Comparison of ENCODE assay signal across 8 cellular contexts in the genomic region with DNA sequence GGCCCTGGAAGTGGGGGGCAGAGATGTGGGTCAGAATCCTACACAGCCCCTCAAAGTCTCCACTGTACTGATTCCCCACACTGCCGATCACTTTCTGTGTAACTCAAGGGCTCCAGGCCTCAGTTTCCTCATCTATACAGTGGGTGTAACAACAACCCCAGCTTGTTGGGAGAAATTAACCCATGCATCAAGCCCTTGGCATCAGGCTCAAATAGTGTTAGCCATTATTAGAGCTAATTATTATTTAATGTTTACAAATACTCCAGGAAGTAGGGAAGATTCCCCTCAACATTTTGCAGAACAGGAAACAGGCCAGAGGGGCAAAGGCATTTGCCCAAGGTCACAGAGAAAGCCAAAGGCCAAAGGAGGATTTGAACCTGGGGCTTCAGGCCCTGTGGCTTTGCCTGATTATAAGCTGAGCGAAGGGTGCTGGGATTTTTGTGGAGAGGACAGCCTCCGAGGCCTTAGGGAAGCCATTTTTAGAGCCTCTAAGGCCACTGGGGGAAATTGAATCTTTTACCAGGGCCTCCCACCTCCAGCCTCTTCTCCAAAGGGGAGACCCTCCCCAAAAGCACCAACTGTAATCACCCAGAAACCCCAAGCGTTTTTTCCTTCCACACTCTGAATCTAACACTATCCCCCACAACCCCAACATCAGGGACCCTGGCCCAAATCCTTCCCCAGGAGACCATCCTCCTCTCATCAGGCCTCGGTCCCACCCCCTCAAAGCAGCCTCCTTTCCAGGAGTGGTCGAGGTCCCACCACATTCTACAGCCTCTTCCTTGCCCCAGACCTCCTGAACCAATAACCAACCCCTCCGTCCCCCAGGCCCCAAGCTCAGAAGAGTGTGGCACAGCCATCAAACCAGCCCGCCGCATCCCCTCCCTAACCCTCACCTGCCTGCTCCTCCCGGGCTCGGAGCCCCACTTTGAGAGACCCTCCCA. TPM values are rescaled to one million over a fixed set of nuclear protein-coding genes. Genes with fewer than 3 reads are reported as not detected.
DNase-seq lines count a peak whose midpoint lies in the region; TF ChIP-seq lines count a peak whose summit lies in the region.

No MANE protein-coding gene starts in this region.

- peak overlapping the region; percentile 74 for H3K4me3 ChIP-seq in AG04450 (ENCODE audit: low read depth, low read length)
- H3K4me3 ChIP-seq in brain microvascular endothelial cell (ENCODE audit: low read depth, low read length), result peak overlapping the region; percentile 80
- peak overlapping the region; percentile 86 to 92 for H3K4me3 ChIP-seq in mesenchymal stem cell (ENCODE audit: insufficient read depth in 1 of 2, low read depth in 1 of 2, low read length in 2 of 2)

- no peaks in the 10 kb centered on the region for H3K9me3 Mint-ChIP-seq in IgD-negative memory B cell

- peak overlapping the region; percentile 64 to 97 (median 76) for H3K27ac Mint-ChIP-seq in IgD-negative memory B cell

- H3K4me1 ChIP-seq in mesenchymal stem cell (ENCODE audit: control insufficient read depth, insufficient read depth, low read depth, low read length), result peaks cover 11% of the 10 kb centered on the region

- H3K27me3 ChIP-seq in AG04450 (ENCODE audit: control insufficient read depth, insufficient read depth, low read length), result no peaks in the 10 kb centered on the region
- no peaks in the 10 kb centered on the region for H3K27me3 ChIP-seq in brain microvascular endothelial cell (replicated peaks)
- H3K27me3 ChIP-seq in mesenchymal stem cell (ENCODE audit: control insufficient read depth in 1 of 2, insufficient read depth in 1 of 2, low read length in 2 of 2), result no peaks in the 10 kb centered on the region

- H3K27ac ChIP-seq in AG04450 (ENCODE audit: low read depth, low read length) (peak overlapping the region; percentile 11), brain microvascular endothelial cell (no peak overlapping the region), mesenchymal stem cell (ENCODE audit: low read length, poor library complexity, severe bottlenecking) (peak overlapping the region; percentile 1)

- H3K9ac ChIP-seq in mesenchymal stem cell (ENCODE audit: low read length), result peak overlapping the region; percentile 92

- peak overlapping the region; percentile 99 for H2BK120ac ChIP-seq in mesenchymal stem cell (ENCODE audit: low read depth, low read length)

- POLR2A ChIA-PET in AG04450 (lab: Yijun Ruan, JAX) (interaction anchor here (0.6 to 1.0 kb wide), 3 partner anchors 9 to 20 kb away, joined by 3 to 4 read pairs (median 3); a partner anchor contains a TSS), GM10248 (lab: Yijun Ruan, JAX) (interaction anchor here (0.6 kb wide), 1 partner anchor 12 kb away, joined by 3 read pairs; no protein-coding TSS in a partner anchor)

- peak overlapping the region; percentile 80 for H3K4me2 ChIP-seq in mesenchymal stem cell (ENCODE audit: low read length, poor library complexity, severe bottlenecking)

- peaks cover 28% of the 10 kb centered on the region for H3K79me1 ChIP-seq in mesenchymal stem cell (replicated peaks; ENCODE audit: low read length, poor library complexity, severe bottlenecking)

- H3K4ac ChIP-seq in mesenchymal stem cell (ENCODE audit: low read depth in 1 of 2, low read length in 2 of 2), result peak overlapping the region in 1 of 2 experiments; percentile 62

- WGBS in mesenchymal stem cell, result 29% methylated on average over 11 of the region's 11 CpGs

- no peak overlapping the region for H2BK5ac ChIP-seq in mesenchymal stem cell (ENCODE audit: low read depth, low read length, poor library complexity, severe bottlenecking)

- TF ChIP-seq CTCF in AG04450 (IDR thresholded peaks at IDR 0.05; ENCODE audit: low read depth, low read length) (no peak), brain microvascular endothelial cell (IDR thresholded peaks at IDR 0.05; ENCODE audit: low read depth, low read length, missing control alignments) (no peak), GM10248 (IDR thresholded peaks at IDR 0.05; ENCODE audit: control extremely low read depth, extremely low read depth, low read depth, missing control alignments) (no peak)

- H3K4me3 Mint-ChIP-seq in IgD-negative memory B cell, result peak overlapping the region; percentile 81 to 94 (median 86)

- H3K14ac ChIP-seq in mesenchymal stem cell (ENCODE audit: low read length in 2 of 2), result peak overlapping the region in 1 of 2 experiments; percentile 50

- H3K36me3 ChIP-seq in brain microvascular endothelial cell (replicated peaks), result peaks cover 30% of the 10 kb centered on the region
- peaks cover 35 to 37% of the 10 kb centered on the region in 2 experiments for H3K36me3 ChIP-seq in mesenchymal stem cell (ENCODE audit: control insufficient read depth in 1 of 2, insufficient read depth in 2 of 2, low read depth in 1 of 2, low read length in 2 of 2)

- H4K91ac ChIP-seq in mesenchymal stem cell (ENCODE audit: low read length), result peak overlapping the region; percentile 93

- no peak overlapping the region for H2BK12ac ChIP-seq in mesenchymal stem cell (ENCODE audit: low read length in 2 of 2)

- H3K18ac ChIP-seq in mesenchymal stem cell (ENCODE audit: low read depth in 1 of 2, low read length in 2 of 2), result peak overlapping the region; percentile 44 to 73

- peak overlapping the region in 1 of 2 experiments; percentile 29 for H3K23ac ChIP-seq in mesenchymal stem cell (ENCODE audit: low read length in 2 of 2)

- no peaks in the 10 kb centered on the region for H3K9me3 ChIP-seq in AG04450 (ENCODE audit: control insufficient read depth, insufficient read depth, low read length)
- no peaks in the 10 kb centered on the region for H3K9me3 ChIP-seq in mesenchymal stem cell (ENCODE audit: control insufficient read depth, low read length)

- in situ Hi-C loops in brain microvascular endothelial cell (cut with HindIII; ENCODE audit: low pct_ligation_motif_present, low sequenced_read_pairs), result no loop called here

- no peaks in the 10 kb centered on the region for H3K36me3 Mint-ChIP-seq in IgD-negative memory B cell

- peaks cover 6 to 13% (median 11%) of the 10 kb centered on the region in 3 donors for H3K4me1 Mint-ChIP-seq in IgD-negative memory B cell

- no peak overlapping the region for H2AFZ ChIP-seq in mesenchymal stem cell (ENCODE audit: low read depth, low read length)

- CTCF ChIA-PET in AG04450 (lab: Charles Lee), result no interaction called here
- CTCF ChIA-PET in GM10248 (lab: Yijun Ruan, JAX), result interaction anchor here (1.0 to 1.3 kb wide), 3 partner anchors 13 to 52 kb away, joined by 3 to 4 read pairs (median 3); no protein-coding TSS in a partner anchor

- peak overlapping the region; percentile 47 for H4K8ac ChIP-seq in mesenchymal stem cell (ENCODE audit: low read length)

- DNase-seq in AG04450 (ENCODE audit: low read depth, low spot score) (no peak), brain microvascular endothelial cell (no peak), mesenchymal stem cell (no peak), NCI-H187 (lab: John Stamatoyannopoulos, UW) (no peak), cerebellar cortex (ENCODE audit: low spot score) (no peak), GM10248 (ENCODE audit: extremely low spot score) (no peak)
- no peak for DNase-seq in stimulated activated naive CD4-positive, alpha-beta T cell treated with Interleukin-2 at 50 U/mL for 16 hours (lab: John Stamatoyannopoulos, UW)

- no peaks in the 10 kb centered on the region for H3K27me3 Mint-ChIP-seq in IgD-negative memory B cell

- H2BK15ac ChIP-seq in mesenchymal stem cell (ENCODE audit: low read depth, poor library complexity, severe bottlenecking), result no peak overlapping the region

- H2AK5ac ChIP-seq in mesenchymal stem cell (ENCODE audit: low read length, severe bottlenecking), result peak overlapping the region; percentile 14

RNA-seq across cellular contexts. Expression of a gene that starts 1.1 kb away (rescaled TPM):
- polyA plus RNA-seq in AG04450 (2011; rRNA removed), result 123 and 192 TPM in 2 replicates
- polyA minus RNA-seq in AG04450 (2011; rRNA and poly(A)+ RNA removed), result 73.5 and 113 TPM in 2 replicates
- polyA plus RNA-seq in IgD-negative memory B cell, result 120 TPM
- 175 TPM for polyA plus RNA-seq in mesenchymal stem cell (2013, experiment 1 of 2)
- 169 TPM for polyA plus RNA-seq in mesenchymal stem cell (2013, experiment 2 of 2)

RNA-seq across cellular contexts. Expression of a gene that starts 15.4 kb away (rescaled TPM):
- polyA plus RNA-seq in AG04450 (2011; rRNA removed) (77.3 and 104 TPM in 2 replicates), IgD-negative memory B cell (82.8 TPM)
- 99.7 and 168 TPM in 2 replicates for polyA minus RNA-seq in AG04450 (2011; rRNA and poly(A)+ RNA removed)
- polyA plus RNA-seq in mesenchymal stem cell (2013, experiment 1 of 2), result 138 TPM
- 134 TPM for polyA plus RNA-seq in mesenchymal stem cell (2013, experiment 2 of 2)

RNA-seq across cellular contexts. Expression of a gene that starts 20.4 kb away (rescaled TPM):
- polyA plus RNA-seq in AG04450 (2011; rRNA removed) (2.7 and 4.1 TPM in 2 replicates), IgD-negative memory B cell (19.7 TPM)
- 4.9 and 7.6 TPM in 2 replicates for polyA minus RNA-seq in AG04450 (2011; rRNA and poly(A)+ RNA removed)
- 9.8 TPM for polyA plus RNA-seq in mesenchymal stem cell (2013, experiment 1 of 2)
- 9.8 TPM for polyA plus RNA-seq in mesenchymal stem cell (2013, experiment 2 of 2)

RNA-seq across cellular contexts. Expression of a gene that starts 29.4 kb away (rescaled TPM):
- polyA plus RNA-seq in AG04450 (2011; rRNA removed), result 1,723 and 2,315 TPM in 2 replicates
- 1,114 and 1,571 TPM in 2 replicates for polyA minus RNA-seq in AG04450 (2011; rRNA and poly(A)+ RNA removed)
- polyA plus RNA-seq in IgD-negative memory B cell, result 1,891 TPM
- 1,500 TPM for polyA plus RNA-seq in mesenchymal stem cell (2013, experiment 1 of 2)
- polyA plus RNA-seq in mesenchymal stem cell (2013, experiment 2 of 2), result 1,505 TPM

RNA-seq across cellular contexts. Expression of a gene that starts 46.3 kb away (rescaled TPM):
- polyA plus RNA-seq in AG04450 (2011; rRNA removed) (17.6 TPM in 2 replicates), IgD-negative memory B cell (138 TPM)
- 2.6 and 4.2 TPM in 2 replicates for polyA minus RNA-seq in AG04450 (2011; rRNA and poly(A)+ RNA removed)
- polyA plus RNA-seq in mesenchymal stem cell (2013, experiment 1 of 2), result 64.9 TPM
- 73.1 TPM for polyA plus RNA-seq in mesenchymal stem cell (2013, experiment 2 of 2)
